Comparison of ENCODE assay signal across 1 cellular context in genomic region chr17:63523256-63523869, GRCh38.
TF ChIP-seq lines count a peak whose summit lies in the region.

TSS of gene KCNH6 (plus strand) at chr17:63523358. CDS start at chr17:63523414, 56 bp downstream.

TF ChIP-seq in HCT116, 20 proteins besides CTCF, POLR2A, EP300 and RAD21:
- TF ChIP-seq REST (IDR thresholded peaks at IDR 0.05; ENCODE audit: low read depth) (no peak; the same call in 1 of the 2 replicates), EGR1 (IDR thresholded peaks at IDR 0.05; ENCODE audit: low read depth) (no peak), JUND (IDR thresholded peaks at IDR 0.05) (no peak), ELF1 (IDR thresholded peaks at IDR 0.05; ENCODE audit: borderline replicate concordance, low read depth) (no peak), ZBTB33 (IDR thresholded peaks at IDR 0.05; ENCODE audit: extremely low read depth, insufficient replicate concordance, low read length) (no peak), EZH2phosphoT487 (IDR thresholded peaks at IDR 0.05; ENCODE audit: borderline replicate concordance) (no peak), YY1 (IDR thresholded peaks at IDR 0.05; ENCODE audit: extremely low read depth, insufficient replicate concordance, low read depth, low read length) (no peak), MAX (IDR thresholded peaks at IDR 0.05) (no peak), CEBPB (IDR thresholded peaks at IDR 0.05; ENCODE audit: low read depth) (no peak), ATF3 (IDR thresholded peaks at IDR 0.05) (no peak)
